ENCODE assay signal across 2 cellular contexts in genomic region chr2:189702071-189702470, GRCh38.
TF ChIP-seq lines count a peak whose summit lies in the region.

No MANE protein-coding gene starts in this region.

TF ChIP-seq in GM23338, 12 proteins besides CTCF, POLR2A, EP300 and RAD21:
- TF ChIP-seq STAT1 (IDR thresholded peaks at IDR 0.05; ENCODE audit: unreplicated experiment) = no peak
- TF ChIP-seq CREB1 (CRISPR knock-in tag; IDR thresholded peaks at IDR 0.05; ENCODE audit: low read depth) = no peak
- TF ChIP-seq ETS1 (IDR thresholded peaks at IDR 0.05) = no peak
- TF ChIP-seq ZNF331 (CRISPR knock-in tag; IDR thresholded peaks at IDR 0.05; ENCODE audit: low read depth) = no peak
- no peak for TF ChIP-seq JUNB (IDR thresholded peaks at IDR 0.05; ENCODE audit: unreplicated experiment)
- TF ChIP-seq EZH2phosphoT487 (IDR thresholded peaks at IDR 0.05; ENCODE audit: unreplicated experiment) = no peak
- TF ChIP-seq EZH2 (IDR thresholded peaks at IDR 0.05; ENCODE audit: low read depth, unreplicated experiment) = no peak
- no peak for TF ChIP-seq NANOG (IDR thresholded peaks at IDR 0.05; ENCODE audit: borderline replicate concordance)
- TF ChIP-seq ZNF114 (CRISPR knock-in tag; IDR thresholded peaks at IDR 0.05) = no peak
- no peak for TF ChIP-seq REST (IDR thresholded peaks at IDR 0.05; ENCODE audit: unreplicated experiment)
- no peak for TF ChIP-seq POLR2AphosphoS5 (IDR thresholded peaks at IDR 0.05; ENCODE audit: low read depth)
- TF ChIP-seq ZNF462 (CRISPR knock-in tag; IDR thresholded peaks at IDR 0.05) = no peak

TF ChIP-seq in endothelial cell of umbilical vein, 7 proteins besides CTCF, POLR2A, EP300 and RAD21:
- TF ChIP-seq EZH2 (IDR thresholded peaks at IDR 0.05; ENCODE audit: borderline replicate concordance, low read depth, low read length, severe bottlenecking) (no peak), MAX (IDR thresholded peaks at IDR 0.05; ENCODE audit: insufficient read depth, insufficient read length) (no peak), JUN (IDR thresholded peaks at IDR 0.05; ENCODE audit: borderline replicate concordance, insufficient read depth, insufficient read length, low read depth) (no peak), FOS (IDR thresholded peaks at IDR 0.05; ENCODE audit: borderline replicate concordance, insufficient read depth, low read length) (no peak), GATA2 (IDR thresholded peaks at IDR 0.05; ENCODE audit: insufficient read depth, insufficient read length, low read depth, low read length) (no peak), MYC (IDR thresholded peaks at IDR 0.05; ENCODE audit: low read depth, low read length) (no peak), POLR2AphosphoS5 (IDR thresholded peaks at IDR 0.05; ENCODE audit: insufficient read depth, low read depth, low read length) (no peak)
